9 cellular contexts compared by ENCODE assay signal in genomic region chr22:39242389-39242808, GRCh38. TPM values are rescaled to one million over a fixed set of nuclear protein-coding genes. Genes with fewer than 3 reads are reported as not detected.
DNase-seq lines count a peak whose midpoint lies in the region; ATAC-seq and TF ChIP-seq lines count a peak whose summit lies in the region.
"Had no signal": no experiment of that assay in that cellular context is flagged by ENCODE, and none has a peak within 500 bp of the region (broad histone marks: within the 10 kb centered on the region; RNA-seq: fewer than 3 reads in every experiment).

No MANE protein-coding gene starts in this region.

- no peak for TF ChIP-seq RAD21 in neural cell (conservative IDR thresholded peaks at IDR 0.05)

- H3K27ac ChIP-seq in A673 (ENCODE audit: low read depth, low read length, poor library complexity, severe bottlenecking) = no peak overlapping the region
- H3K27ac ChIP-seq in neural cell (ENCODE audit: low read length) = no peak overlapping the region

- no peaks in the 10 kb centered on the region for H3K9me2 ChIP-seq in neural cell (ENCODE audit: insufficient read depth, low read length)

- H3K9ac ChIP-seq in neural cell (ENCODE audit: low read length) = peak overlapping the region; percentile 48

- CTCF ChIA-PET in A673 (lab: Charles Lee) = no interaction called here

- H3K4me1 ChIP-seq in A673 (ENCODE audit: insufficient read depth, low read length, poor library complexity, severe bottlenecking) = peaks cover 23% of the 10 kb centered on the region

- H3F3A ChIP-seq in neural cell (ENCODE audit: insufficient read depth, low read length, poor library complexity, severe bottlenecking) = no peaks in the 10 kb centered on the region

- no peak for ATAC-seq in omental fat pad (ENCODE audit: low FRiP score)

- POLR2A ChIA-PET in A673 (lab: Charles Lee; ENCODE audit: low non-redundant PET) = no interaction called here

- no peak overlapping the region for H3K4me2 ChIP-seq in neural cell (ENCODE audit: low read length)

- no peaks in the 10 kb centered on the region for H3K36me3 ChIP-seq in A673 (ENCODE audit: insufficient read depth, low read length, poor library complexity, severe bottlenecking)
- no peaks in the 10 kb centered on the region for H3K36me3 ChIP-seq in neural cell (ENCODE audit: insufficient read depth, low read length)

- DNase-seq in A673 (ENCODE audit: low spot score) (no peak), LNCaP clone FGC (ENCODE audit: low read depth) (no peak), epithelial cell of esophagus (ENCODE audit: low read depth) (no peak), omental fat pad (ENCODE audit: low spot score) (no peak), HUDEP-2 (lab: John Stamatoyannopoulos, UW; ENCODE audit: unreplicated experiment in 76 of 76) (no peak), T-helper 2 cell (no peak), NCI-H226 (no peak)
- DNase-seq: NCI-H187 had no signal

- H3K27me3 ChIP-seq in A673 (replicated peaks; ENCODE audit: insufficient read depth, low read depth, low read length, poor library complexity) (peaks cover 50% of the 10 kb centered on the region), neural cell (ENCODE audit: insufficient read depth, low read depth, low read length) (peaks cover 61% of the 10 kb centered on the region)

- BruUV-seq in A673 (replicated peaks; lab: Mats Ljungman, UMichigan) = no TSS peak

- no peaks in the 10 kb centered on the region for H4K20me1 ChIP-seq in neural cell (ENCODE audit: insufficient read depth)

- no peaks in the 10 kb centered on the region for H3K79me2 ChIP-seq in neural cell (replicated peaks; ENCODE audit: insufficient read depth, low read length)

- intact Hi-C loops in A673 (cut with micrococcal nuclease; ENCODE audit: unreplicated experiment) = loop anchor here (10.0 kb wide), 1 partner anchor 68 kb away; no protein-coding TSS in a partner anchor

- TF ChIP-seq EP300 in neural cell (conservative IDR thresholded peaks at IDR 0.05; ENCODE audit: poor library complexity, severe bottlenecking) = no peak

- H2AFZ ChIP-seq in neural cell (ENCODE audit: low read depth, low read length) = no peak overlapping the region

- peak overlapping the region; percentile 41 for H3K4me3 ChIP-seq in A673 (ENCODE audit: low read depth, low read length, poor library complexity, severe bottlenecking)
- H3K4me3 ChIP-seq in LNCaP clone FGC (ENCODE audit: low read depth, low read length) = peak overlapping the region; percentile 69
- peak overlapping the region; percentile 58 for H3K4me3 ChIP-seq in epithelial cell of esophagus (ENCODE audit: low read length)
- H3K4me3 ChIP-seq in neural cell (ENCODE audit: low read length) = peak overlapping the region; percentile 65

- H3K9me3 ChIP-seq in A673 (ENCODE audit: low read depth, low read length, poor library complexity, severe bottlenecking) (no peaks in the 10 kb centered on the region), neural cell (ENCODE audit: low read length) (no peaks in the 10 kb centered on the region)

- TF ChIP-seq CTCF in A673 (conservative IDR thresholded peaks at IDR 0.05; ENCODE audit: low read depth, low read length) (no peak), LNCaP clone FGC (IDR thresholded peaks at IDR 0.05; ENCODE audit: control insufficient read depth, extremely low read depth, insufficient read depth) (no peak), epithelial cell of esophagus (IDR thresholded peaks at IDR 0.05; ENCODE audit: insufficient read depth, low read depth, low read length, missing control alignments) (no peak), neural cell (IDR thresholded peaks at IDR 0.05; ENCODE audit: poor library complexity, severe bottlenecking) (no peak), omental fat pad (IDR thresholded peaks at IDR 0.05) (no peak)

TF ChIP-seq in neural cell, 6 proteins besides CTCF, POLR2A, EP300 and RAD21:
- TF ChIP-seq EZH2 (IDR thresholded peaks at IDR 0.05; ENCODE audit: borderline replicate concordance, insufficient read depth, low read length, poor library complexity, severe bottlenecking) (no peak), REST (IDR thresholded peaks at IDR 0.05; ENCODE audit: borderline replicate concordance) (no peak), TAF1 (IDR thresholded peaks at IDR 0.05; ENCODE audit: low read depth) (no peak), MXI1 (conservative IDR thresholded peaks at IDR 0.05; ENCODE audit: poor library complexity, severe bottlenecking) (no peak), SMC3 (conservative IDR thresholded peaks at IDR 0.05; ENCODE audit: poor library complexity) (no peak), POLR2AphosphoS5 (IDR thresholded peaks at IDR 0.05) (no peak)

RNA-seq across cellular contexts. Expression of gene PDGFB, which starts 2.4 kb away (rescaled TPM):
- total RNA-seq in A673 (2021) (0.09 and 0.13 TPM in 2 replicates), omental fat pad (10 to 100 TPM; 11.6 to 33.1 (median 14.6) TPM)
- polyA plus RNA-seq in neural cell = 0.08 and 0.61 TPM in 2 replicates
- 0.24 and 0.35 TPM in 2 replicates for polyA minus RNA-seq in neural cell

Comparison
In these comparisons a context has a peak if more than half of its experiments do, and no peak if none do; other contexts are left out.
1. RNA of gene PDGFB, which starts 2.4 kb away (total RNA-seq): 11.6 to 33.1 TPM in omental fat pad; 0.09 to 0.13 TPM in A673; every median in the first group is over 10 times any median in the second.
2. Peak in every context shown above with its lines, with median percentiles within 50 percentile points of each other: H3K4me3 ChIP-seq.